In the genomic region with DNA sequence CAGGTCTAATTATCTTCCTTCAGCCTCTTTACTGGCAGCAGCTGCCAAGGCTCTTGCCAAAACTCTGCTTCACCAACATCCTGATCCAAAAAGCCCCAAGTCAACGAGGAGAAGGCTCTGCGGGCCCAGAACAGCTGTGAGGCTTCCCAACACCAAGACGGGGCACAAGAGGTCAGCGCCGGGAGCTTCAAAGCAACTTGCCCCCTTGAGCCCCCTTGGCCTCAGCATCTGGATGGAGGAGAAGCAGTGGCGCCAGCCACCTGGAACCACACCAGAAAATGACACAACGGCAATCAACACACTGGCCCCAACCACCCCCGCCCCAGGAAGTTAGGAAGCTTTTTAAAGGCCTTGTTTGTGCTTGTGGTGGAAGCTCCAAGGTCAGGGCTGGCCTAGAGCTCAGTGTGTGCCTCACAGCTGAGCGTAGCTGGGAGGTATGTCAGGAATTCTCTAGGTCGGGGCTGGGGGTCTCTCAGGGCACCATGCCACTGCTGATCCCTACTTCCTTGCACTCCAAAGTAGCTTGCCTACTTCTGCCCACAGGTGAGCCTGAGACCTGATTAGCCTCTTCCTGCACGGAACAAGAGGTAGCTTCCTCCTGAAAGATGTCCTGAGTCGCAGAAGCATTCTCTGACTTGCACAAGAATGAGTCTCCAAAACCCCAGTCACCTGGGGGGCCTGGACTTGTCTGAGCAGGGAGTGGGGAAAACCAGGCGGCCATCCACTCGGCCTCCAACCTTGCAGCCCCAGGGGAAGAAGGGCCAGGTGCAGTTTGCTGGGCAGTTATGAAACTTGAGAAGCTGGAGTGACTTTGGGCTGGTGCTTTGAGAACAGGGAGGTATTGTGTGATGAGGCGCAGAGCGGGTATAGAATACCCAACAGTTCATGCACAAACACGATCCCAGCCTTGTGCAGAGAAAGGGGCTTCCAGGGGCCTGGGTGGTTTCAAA, we compare ENCODE assay signal across 8 cellular contexts. TPM values are rescaled to one million over a fixed set of nuclear protein-coding genes. Genes with fewer than 3 reads are reported as not detected.
DNase-seq lines count a peak whose midpoint lies in the region; TF ChIP-seq lines count a peak whose summit lies in the region.

No MANE protein-coding gene starts in this region.

- no peak overlapping the region for H3K4me3 Mint-ChIP-seq in neural crest cell

- no peaks in the 10 kb centered on the region for H3K27me3 ChIP-seq in esophagus (ENCODE audit: control insufficient read depth in 1 of 2, insufficient read depth in 2 of 2, low read length in 2 of 2)

- 37 to 52% methylated on average over 17 of the region's 17 CpGs for WGBS in esophagus, 2 donors

- no peaks in the 10 kb centered on the region for H3K9me3 ChIP-seq in esophagus (ENCODE audit: control insufficient read depth in 2 of 2, insufficient read depth in 1 of 2, low read depth in 1 of 2, low read length in 1 of 2)

- no peaks in the 10 kb centered on the region for H3K36me3 ChIP-seq in esophagus (ENCODE audit: control insufficient read depth in 2 of 2, insufficient read depth in 2 of 2, low read length in 1 of 2)

- peak; percentile 74 for DNase-seq in COLO668 (lab: John Stamatoyannopoulos, UW; ENCODE audit: unreplicated experiment)
- peak; percentile 96 for DNase-seq in NCI-H2107 treated with DMSO at 0.1 percent for 48 hours (lab: John Stamatoyannopoulos, UW; ENCODE audit: unreplicated experiment)
- no peak for DNase-seq in neural crest cell (ENCODE audit: low read depth, low spot score)
- no peak for DNase-seq in Ammon's horn (ENCODE audit: low spot score)
- no peak for DNase-seq in cerebellum (ENCODE audit: low spot score)
- no peak for DNase-seq in effector CD4-positive, alpha-beta T cell
- no peak for DNase-seq in DMS53 (lab: John Stamatoyannopoulos, UW)

- peak overlapping the region; percentile 76 to 88 for H3K27ac ChIP-seq in esophagus (ENCODE audit: low read depth in 2 of 2, low read length in 1 of 2)

- peaks cover 8 to 11% of the 10 kb centered on the region in 2 donors for H3K4me1 ChIP-seq in esophagus (ENCODE audit: control insufficient read depth in 2 of 2, insufficient read depth in 2 of 2, low read length in 1 of 2)

- peak overlapping the region; percentile 29 for H3K27ac Mint-ChIP-seq in neural crest cell (ENCODE audit: unreplicated experiment)

- no peak overlapping the region for H3K4me3 ChIP-seq in esophagus (ENCODE audit: low read depth in 1 of 2, low read length in 2 of 2)

- peaks cover 46% of the 10 kb centered on the region for H3K4me1 Mint-ChIP-seq in neural crest cell

- no peak for TF ChIP-seq CTCF in neural crest cell (conservative IDR thresholded peaks at IDR 0.05)

- H3K36me3 Mint-ChIP-seq in neural crest cell (ENCODE audit: low read depth): no peaks in the 10 kb centered on the region

- H3K9me3 Mint-ChIP-seq in neural crest cell: no peaks in the 10 kb centered on the region

- H3K27me3 Mint-ChIP-seq in neural crest cell (ENCODE audit: low read depth): no peaks in the 10 kb centered on the region

RNA-seq across cellular contexts. Expression of gene SRP9, which starts 9.8 kb away (rescaled TPM):
- 100 to 1,000 TPM; 129 to 158 TPM for polyA plus RNA-seq in esophagus
- 480 and 482 TPM in 2 replicates for total RNA-seq in neural crest cell
- 242 TPM for total RNA-seq in cerebellum

RNA-seq across cellular contexts. Expression of gene EPHX1, which starts 42.1 kb away (rescaled TPM):
- polyA plus RNA-seq in esophagus: 10 to 100 TPM; 62.5 to 90.7 TPM
- total RNA-seq in neural crest cell (15.4 and 15.8 TPM in 2 replicates), cerebellum (15.3 TPM)

Comparison
In these comparisons a context has a peak if more than half of its experiments do, and no peak if none do; other contexts are left out.
1. DNase-seq: peak in COLO668 (single experiment) and NCI-H2107 treated with DMSO at 0.1 percent for 48 hours (single experiment); none in neural crest cell (single experiment), Ammon's horn (single experiment), cerebellum (single experiment), effector CD4-positive, alpha-beta T cell (single experiment) and DMS53 (single experiment).